ENCODE assay signal across 10 cellular contexts in genomic region chr3:134677196-134677986, GRCh38. TPM values are rescaled to one million over a fixed set of nuclear protein-coding genes. Genes with fewer than 3 reads are reported as not detected.
DNase-seq lines count a peak whose midpoint lies in the region; ATAC-seq and TF ChIP-seq lines count a peak whose summit lies in the region.
"Had no signal": no experiment of that assay in that cellular context is flagged by ENCODE, and none has a peak within 500 bp of the region (broad histone marks: within the 10 kb centered on the region; RNA-seq: fewer than 3 reads in every experiment).

No MANE protein-coding gene starts in this region.

- H3K27ac Mint-ChIP-seq in activated CD8-positive, alpha-beta memory T cell treated with anti-CD3 and anti-CD28 coated beads, Interleukin-2, amount 10 ng/mL, durations not matched to agents 7 days and 5 days: no peak overlapping the region
- H3K27ac Mint-ChIP-seq: activated naive CD8-positive, alpha-beta T cell had no signal

- peaks cover 7% of the 10 kb centered on the region for H3K9me3 Mint-ChIP-seq in activated CD8-positive, alpha-beta memory T cell treated with anti-CD3 and anti-CD28 coated beads, Interleukin-2, amount 10 ng/mL, durations not matched to agents 7 days and 5 days (ENCODE audit: low read depth)

- peaks cover 22% of the 10 kb centered on the region for H3K9me3 ChIP-seq in psoas muscle

- CTCF ChIA-PET in activated CD8-positive, alpha-beta memory T cell treated with anti-CD3 and anti-CD28 coated beads, Interleukin-2, amount 10 ng/mL, durations not matched to agents 7 days and 5 days (lab: Charles Lee): no interaction called here

- DNase-seq in DMS 273 (lab: John Stamatoyannopoulos, UW; ENCODE audit: unreplicated experiment): peak; percentile 37
- no peak for DNase-seq in DMS 273 treated with DMSO at 0.1 percent for 48 hours (lab: John Stamatoyannopoulos, UW)
- peak; percentile 60 for DNase-seq in NCI-H146 (lab: John Stamatoyannopoulos, UW)
- peak; percentile 23 to 51 for DNase-seq in erythroblast (lab: John Stamatoyannopoulos, UW)
- peak in 1 of 2 donors; percentile 64 for DNase-seq in psoas muscle
- no peak for DNase-seq in NCI-H2107 treated with DMSO at 0.1 percent for 48 hours (lab: John Stamatoyannopoulos, UW; ENCODE audit: unreplicated experiment)
- DNase-seq in activated CD8-positive, alpha-beta memory T cell treated with anti-CD3 and anti-CD28 coated beads, Interleukin-2, amount 10 ng/mL, durations not matched to agents 7 days and 5 days: no peak
- DNase-seq: retina had no signal

- ATAC-seq in psoas muscle: peak in 3 of 4 donors; percentile 79 to 84 (median 82)
- no peak for ATAC-seq in activated CD8-positive, alpha-beta memory T cell treated with anti-CD3 and anti-CD28 coated beads, Interleukin-2, amount 10 ng/mL, durations not matched to agents 7 days and 5 days
- no peak for ATAC-seq in GM21825 (IDR thresholded peaks at IDR 0.05; ENCODE audit: unreplicated experiment)

- no peaks in the 10 kb centered on the region for H3K4me1 Mint-ChIP-seq in activated CD8-positive, alpha-beta memory T cell treated with anti-CD3 and anti-CD28 coated beads, Interleukin-2, amount 10 ng/mL, durations not matched to agents 7 days and 5 days

- H3K4me1 ChIP-seq in psoas muscle: peaks cover 25% of the 10 kb centered on the region

- peak; percentile 49 for TF ChIP-seq CTCF in psoas muscle (IDR thresholded peaks at IDR 0.05)

- H3K4me3 ChIP-seq in psoas muscle: no peak overlapping the region

- intact Hi-C loops in psoas muscle (cut with DNase I): no loop called here

- peaks cover 1% of the 10 kb centered on the region for H3K36me3 Mint-ChIP-seq in activated CD8-positive, alpha-beta memory T cell treated with anti-CD3 and anti-CD28 coated beads, Interleukin-2, amount 10 ng/mL, durations not matched to agents 7 days and 5 days
- H3K36me3 Mint-ChIP-seq: activated naive CD8-positive, alpha-beta T cell had no signal

- H3K27me3 Mint-ChIP-seq in activated CD8-positive, alpha-beta memory T cell treated with anti-CD3 and anti-CD28 coated beads, Interleukin-2, amount 10 ng/mL, durations not matched to agents 7 days and 5 days: no peaks in the 10 kb centered on the region

- no peaks in the 10 kb centered on the region for H3K36me3 ChIP-seq in psoas muscle (ENCODE audit: insufficient read depth in 1 of 2, low read depth in 1 of 2)

- H3K27me3 ChIP-seq in psoas muscle (ENCODE audit: insufficient read depth in 3 of 3, low read length in 2 of 3): no peaks in the 10 kb centered on the region

- H3K4me3 Mint-ChIP-seq in activated CD8-positive, alpha-beta memory T cell treated with anti-CD3 and anti-CD28 coated beads, Interleukin-2, amount 10 ng/mL, durations not matched to agents 7 days and 5 days: no peak overlapping the region
- H3K4me3 Mint-ChIP-seq: activated naive CD8-positive, alpha-beta T cell had no signal

- no peak for TF ChIP-seq POLR2A in erythroblast (IDR thresholded peaks at IDR 0.05; ENCODE audit: low read length)

- no peak overlapping the region for H3K27ac ChIP-seq in psoas muscle

- WGBS in psoas muscle, 3 donors: 43 to 56% (median 48%) methylated on average over 11 of the region's 11 CpGs

RNA-seq across cellular contexts. Expression of gene KY, which starts 26.6 kb away (rescaled TPM):
- total RNA-seq in psoas muscle: 1 to 10 TPM; 1.8 to 6.7 (median 4.2) TPM
- polyA plus RNA-seq in psoas muscle: 1 to 10 TPM in 1 of 3 donors, under 1 TPM in 1, not detected in 1; 0.30 to 1.1 TPM
- total RNA-seq in activated CD8-positive, alpha-beta memory T cell treated with anti-CD3 and anti-CD28 coated beads, Interleukin-2, amount 10 ng/mL, durations not matched to agents 7 days and 5 days: not detected

Comparison
In these comparisons a context has a peak if more than half of its experiments do, and no peak if none do; other contexts are left out.
1. DNase-seq: peak in DMS 273 (single experiment), NCI-H146 (single experiment) and erythroblast (2 of 2); none in DMS 273 treated with DMSO at 0.1 percent for 48 hours (single experiment), NCI-H2107 treated with DMSO at 0.1 percent for 48 hours (single experiment) and activated CD8-positive, alpha-beta memory T cell treated with anti-CD3 and anti-CD28 coated beads, Interleukin-2, amount 10 ng/mL, durations not matched to agents 7 days and 5 days (single experiment).
2. ATAC-seq: peak in psoas muscle (3 of 4); none in activated CD8-positive, alpha-beta memory T cell treated with anti-CD3 and anti-CD28 coated beads, Interleukin-2, amount 10 ng/mL, durations not matched to agents 7 days and 5 days (single experiment) and GM21825 (single experiment).